In the genomic region with DNA sequence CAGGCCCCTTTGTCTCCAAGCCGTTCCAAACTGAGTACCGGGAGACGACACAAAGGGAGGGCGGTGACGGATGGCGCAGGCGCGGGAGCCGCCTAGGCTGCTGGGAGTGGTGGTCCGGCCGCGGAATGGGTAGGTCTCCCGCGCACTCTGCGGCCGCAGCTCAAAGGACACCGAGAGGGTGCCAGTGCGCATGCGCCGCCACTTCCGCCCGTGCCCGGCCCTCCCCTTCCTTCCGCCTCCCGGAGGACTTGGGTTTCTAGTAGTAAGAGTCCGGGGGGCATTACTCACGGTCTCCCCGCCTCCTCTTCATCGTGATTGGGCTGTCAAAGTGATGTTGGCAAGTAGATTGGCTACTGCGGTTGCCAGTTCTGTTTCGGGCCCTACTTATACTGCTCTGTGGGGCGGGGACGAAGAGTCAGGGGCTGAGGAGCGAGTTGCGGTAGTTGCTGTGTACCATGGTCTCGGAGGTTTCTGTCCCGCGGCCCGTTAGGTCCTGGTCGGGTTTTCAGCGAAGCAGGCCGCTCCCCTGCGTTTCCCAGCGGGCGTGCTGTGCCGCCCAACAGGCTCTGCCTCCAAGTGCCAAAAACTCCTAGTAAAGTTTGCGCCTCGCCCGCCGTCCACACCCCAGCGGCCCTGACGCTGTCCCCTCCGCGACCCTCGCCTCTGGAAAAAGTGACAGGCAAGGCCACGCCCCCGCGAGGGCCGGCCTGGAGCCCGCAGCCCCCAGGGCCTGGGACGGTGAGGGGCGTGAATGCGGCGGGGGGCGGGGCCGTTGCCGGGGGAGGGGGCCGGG, we compare ENCODE assay signal across 8 cellular contexts. TPM values are rescaled to one million over a fixed set of nuclear protein-coding genes. Genes with fewer than 3 reads are reported as not detected.
DNase-seq lines count a peak whose midpoint lies in the region; ATAC-seq and TF ChIP-seq lines count a peak whose summit lies in the region.

No MANE protein-coding gene starts in this region.

- H3K27me3 ChIP-seq in OCI-LY1 (ENCODE audit: insufficient read depth, low read length) = no peaks in the 10 kb centered on the region

- H3K27me3 Mint-ChIP-seq in endothelial cell (ENCODE audit: unreplicated experiment) = peaks cover 17% of the 10 kb centered on the region
- H3K27me3 Mint-ChIP-seq in mesothelial cell of epicardium (ENCODE audit: low read depth) = no peaks in the 10 kb centered on the region

- H3K4me1 ChIP-seq in OCI-LY1 (ENCODE audit: insufficient read depth, low read length, severe bottlenecking) = peaks cover 31% of the 10 kb centered on the region

- peak; percentile 98 for DNase-seq in DMS 273 (lab: John Stamatoyannopoulos, UW; ENCODE audit: unreplicated experiment)
- DNase-seq in HuH-7 (ENCODE audit: low spot score) = peak; percentile 97
- peak; percentile 98 for DNase-seq in activated T-cell treated with anti-CD3 and anti-CD28 coated beads for 1 hour (ENCODE audit: low read depth)
- peak; percentile 99 for DNase-seq in endothelial cell (ENCODE audit: low spot score)
- DNase-seq in mesothelial cell of epicardium (ENCODE audit: low spot score in 2 of 2, unreplicated experiment in 2 of 2) = peak; percentile 99 to 100
- peak; percentile 99 for DNase-seq in stimulated activated CD8-positive, alpha-beta memory T cell treated with anti-CD3 and anti-CD28 coated beads, Interleukin-15, amount 100 ng/mL, for 4 hours (ENCODE audit: low read depth in 2 of 2)

- H3K4me1 Mint-ChIP-seq in endothelial cell (ENCODE audit: unreplicated experiment) (peaks cover 25% of the 10 kb centered on the region), mesothelial cell of epicardium (peaks cover 25% of the 10 kb centered on the region)

- H4K20me1 ChIP-seq in OCI-LY1 (ENCODE audit: insufficient read depth, low read length) = peaks cover 8% of the 10 kb centered on the region; the same call in 1 of the 2 replicates

- peak overlapping the region; percentile 96 for H3K27ac ChIP-seq in OCI-LY1 (ENCODE audit: low read depth, low read length, poor library complexity, severe bottlenecking)

- peaks cover 3% of the 10 kb centered on the region for H3F3A ChIP-seq in OCI-LY1 (ENCODE audit: insufficient read depth, low read length)

- H3K27ac Mint-ChIP-seq in endothelial cell (ENCODE audit: unreplicated experiment) (peak overlapping the region; percentile 94), mesothelial cell of epicardium (peak overlapping the region; percentile 98)

- H3K36me3 Mint-ChIP-seq in endothelial cell (ENCODE audit: low read depth, unreplicated experiment) = peaks cover 10% of the 10 kb centered on the region
- H3K36me3 Mint-ChIP-seq in mesothelial cell of epicardium = no peaks in the 10 kb centered on the region

- H3K9ac ChIP-seq in OCI-LY1 (ENCODE audit: low read length) = peak overlapping the region; percentile 88

- peak; percentile 50 for ATAC-seq in GM21526 (IDR thresholded peaks at IDR 0.05; ENCODE audit: low FRiP score, unreplicated experiment)

- no peaks in the 10 kb centered on the region for H3K9me3 ChIP-seq in OCI-LY1 (ENCODE audit: low read length)

- peaks cover 28% of the 10 kb centered on the region for H3K79me2 ChIP-seq in OCI-LY1 (ENCODE audit: insufficient read depth, low read length)

- H3K4me3 Mint-ChIP-seq in endothelial cell (ENCODE audit: unreplicated experiment) = peak overlapping the region; percentile 90
- peak overlapping the region; percentile 98 for H3K4me3 Mint-ChIP-seq in mesothelial cell of epicardium

- H3K9me3 Mint-ChIP-seq in endothelial cell (ENCODE audit: unreplicated experiment) = no peaks in the 10 kb centered on the region
- no peaks in the 10 kb centered on the region for H3K9me3 Mint-ChIP-seq in mesothelial cell of epicardium

- H3K4me3 ChIP-seq in OCI-LY1 (ENCODE audit: low read depth, low read length, poor library complexity, severe bottlenecking) = peak overlapping the region; percentile 78

- H2AFZ ChIP-seq in OCI-LY1 (ENCODE audit: low read length) = no peak overlapping the region

- peak overlapping the region; percentile 86 for H3K4me2 ChIP-seq in OCI-LY1 (ENCODE audit: low read length)

- no peaks in the 10 kb centered on the region; the same call in 1 of the 2 replicates for H3K36me3 ChIP-seq in OCI-LY1 (ENCODE audit: insufficient read depth, low read length)

- H3K9me2 ChIP-seq in OCI-LY1 (ENCODE audit: low read depth, low read length) = no peaks in the 10 kb centered on the region

- TF ChIP-seq CTCF in OCI-LY1 (IDR thresholded peaks at IDR 0.05; ENCODE audit: low read length) = no peak
- no peak for TF ChIP-seq CTCF in endothelial cell (IDR thresholded peaks at IDR 0.05; ENCODE audit: unreplicated experiment)
- no peak for TF ChIP-seq CTCF in mesothelial cell of epicardium (IDR thresholded peaks at IDR 0.05; ENCODE audit: unreplicated experiment)

RNA-seq across cellular contexts. Expression of gene ING1, which starts 0.5 kb away (rescaled TPM):
- total RNA-seq in endothelial cell (ENCODE audit: unreplicated experiment) (9.9 TPM), mesothelial cell of epicardium (19.1 to 21.0 TPM (median 19.2 TPM) in 3 replicates)

RNA-seq across cellular contexts. Expression of gene CARS2, which starts 7.1 kb away (rescaled TPM):
- total RNA-seq in endothelial cell (ENCODE audit: unreplicated experiment) (36.0 TPM), mesothelial cell of epicardium (84.4 to 89.1 TPM (median 87.6 TPM) in 3 replicates)

Comparison
In these comparisons a context has a peak if more than half of its experiments do, and no peak if none do; other contexts are left out.
1. Peak in every context shown above with its lines: DNase-seq, ATAC-seq, H3K4me3 ChIP-seq and H3K27ac ChIP-seq.